ENCODE assay signal across 20 cellular contexts in genomic region chr16:88120812-88121211, GRCh38.
"Had no signal": no experiment of that assay in that cellular context is flagged by ENCODE, and none has a peak within 500 bp of the region (broad histone marks: within the 10 kb centered on the region; RNA-seq: fewer than 3 reads in every experiment).

No MANE protein-coding gene starts in this region.

- DNase-seq: KBM-7, MG63, NCI-H1092, NCI-H1105 treated with DMSO at 0.1 percent for 48 hours, NCI-H1417 treated with DMSO at 0.1 percent for 48 hours, NCI-H146, NCI-H1694 treated with DMSO at 0.1 percent for 48 hours, NCI-H1930, NCI-H2081, NCI-H2107, NCI-H226, NCI-H446, NCI-H510A, NCI-H69, NCI-H774, PC-3, SHP77 treated with DMSO at 0.1 percent for 48 hours, SJCRH30 had no signal

- H3K4me3 ChIP-seq: MG63, SJCRH30 had no signal

- ATAC-seq: Panc1, PC-3 had no signal

- H3K9me3 ChIP-seq: MG63, SJCRH30 had no signal

- H3K36me3 ChIP-seq: MG63, SJCRH30 had no signal

- H3K27me3 ChIP-seq: MG63, SJCRH30 had no signal

- H3K4me1 ChIP-seq: SJCRH30 had no signal

- H3K27ac ChIP-seq: RWPE1, SJCRH30 had no signal
